12 cellular contexts compared by ENCODE assay signal in the genomic region with DNA sequence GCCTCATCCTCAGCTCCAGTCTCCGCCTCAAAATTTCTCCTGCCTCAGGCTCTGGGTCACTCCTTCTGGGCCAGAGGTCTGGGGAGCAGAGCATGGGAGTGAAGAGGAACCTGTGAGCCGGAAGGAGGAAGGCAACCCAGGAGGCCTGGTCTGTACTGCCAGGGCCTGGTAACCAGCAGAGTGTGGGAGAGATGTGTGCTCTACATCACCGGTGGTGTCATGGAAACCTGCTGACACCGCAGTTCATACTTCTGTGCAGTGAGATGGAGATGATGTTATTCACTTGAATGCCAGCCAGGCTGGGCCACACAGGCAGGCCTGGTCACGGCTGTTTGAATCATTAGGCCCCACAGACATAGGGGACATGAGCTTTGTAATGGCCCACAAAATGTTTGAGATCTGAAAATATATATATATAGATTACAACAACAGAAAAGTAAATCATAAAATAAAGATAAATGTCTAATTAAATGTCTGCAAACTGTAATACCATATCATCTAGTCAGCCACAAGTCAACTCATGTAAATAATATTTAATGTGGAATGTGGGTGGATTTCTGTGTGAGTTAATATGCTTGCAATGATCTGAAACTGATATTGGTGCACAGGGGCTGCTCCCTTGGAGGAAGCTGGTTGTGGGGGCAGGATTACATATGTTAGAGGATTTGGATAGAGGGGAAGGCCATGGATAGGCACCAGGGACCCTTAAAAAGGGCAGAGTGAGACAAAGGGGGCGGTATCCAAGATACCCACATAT.
DNase-seq lines count a peak whose midpoint lies in the region; ATAC-seq and TF ChIP-seq lines count a peak whose summit lies in the region.
"Had no signal": no experiment of that assay in that cellular context is flagged by ENCODE, and none has a peak within 500 bp of the region (broad histone marks: within the 10 kb centered on the region; RNA-seq: fewer than 3 reads in every experiment).

No MANE protein-coding gene starts in this region.

- H3K27ac ChIP-seq in mammary epithelial cell (ENCODE audit: insufficient read depth, low read depth, low read length) (peak overlapping the region; percentile 75), substantia nigra (ENCODE audit: low read depth, low read length, poor library complexity, severe bottlenecking) (no peak overlapping the region)
- H3K27ac ChIP-seq: neutrophil, suprapubic skin had no signal

- H3K4me3 ChIP-seq in MG63: no peak overlapping the region
- H3K4me3 ChIP-seq in mammary epithelial cell (replicated peaks in 1 of 3; ENCODE audit: insufficient read depth in 1 of 3, low read depth in 2 of 3, low read length in 3 of 3): no peak overlapping the region
- H3K4me3 ChIP-seq: suprapubic skin had no signal

- no peak for ATAC-seq in GM19452 (IDR thresholded peaks at IDR 0.05; ENCODE audit: unreplicated experiment)

- no peak overlapping the region for H3K9ac ChIP-seq in mammary epithelial cell (ENCODE audit: insufficient read depth, low read length)

- DNase-seq in AG08396 (ENCODE audit: low spot score) (peak; percentile 73), MG63 (peak; percentile 94), mammary epithelial cell (peak; percentile 87), myocyte (ENCODE audit: low read depth) (peak; percentile 87), HUDEP-2 (lab: John Stamatoyannopoulos, UW; ENCODE audit: unreplicated experiment in 76 of 76) (no peak), substantia nigra (lab: John Stamatoyannopoulos, UW) (no peak), NCI-H2029 (lab: John Stamatoyannopoulos, UW) (no peak)
- DNase-seq: activated CD4-positive, alpha-beta T cell treated with anti-CD3 and anti-CD28 coated beads for 1 hour had no signal

- peaks cover 46% of the 10 kb centered on the region for H3K4me1 ChIP-seq in mammary epithelial cell (ENCODE audit: insufficient read depth, low read length)

- H3K79me2 ChIP-seq in mammary epithelial cell (ENCODE audit: insufficient read depth, low read length): no peaks in the 10 kb centered on the region

- BruUV-seq in mammary epithelial cell (replicated peaks; lab: Mats Ljungman, UMichigan): no TSS peak

- H3K9me3 ChIP-seq in MG63 (peaks cover 4% of the 10 kb centered on the region), mammary epithelial cell (replicated peaks; ENCODE audit: insufficient read depth, low read length) (peaks cover 3% of the 10 kb centered on the region)
- H3K9me3 ChIP-seq: neutrophil, suprapubic skin had no signal

- intact Hi-C loops in mammary epithelial cell (cut with micrococcal nuclease): loop anchor here (1.0 kb wide), 1 partner anchor 105 kb away; no protein-coding TSS in a partner anchor

- H3K36me3 ChIP-seq in MG63 (no peaks in the 10 kb centered on the region), mammary epithelial cell (ENCODE audit: insufficient read depth, low read length) (no peaks in the 10 kb centered on the region)
- H3K36me3 ChIP-seq: neutrophil, suprapubic skin had no signal

- 52% methylated on average over 6 of the region's 6 CpGs for WGBS in mammary epithelial cell (ENCODE audit: low coverage, missing lambda C conversion rate)

- dilution Hi-C loops in mammary epithelial cell (cut with HindIII; ENCODE audit: low sequenced_read_pairs): no loop called here

- H3K4me2 ChIP-seq in mammary epithelial cell (ENCODE audit: insufficient read depth, low read depth, low read length): peak overlapping the region; percentile 36

- CTCF ChIA-PET in mammary epithelial cell (lab: Charles Lee; ENCODE audit: low non-redundant PET): no interaction called here

- in situ Hi-C loops in mammary epithelial cell (cut with MboI; ENCODE audit: low sequenced_read_pairs in 2 of 2): no loop called here

- peak in 1 of 2 donors; percentile 3 for TF ChIP-seq CTCF in mammary epithelial cell (conservative IDR thresholded peaks at IDR 0.05 in 1 of 2, IDR thresholded peaks at IDR 0.05 in 1 of 2; ENCODE audit: extremely low read depth in 1 of 2, insufficient read depth in 1 of 2, low read depth in 1 of 2, low read length in 2 of 2)

- peak overlapping the region; percentile 72 for H2AFZ ChIP-seq in mammary epithelial cell (ENCODE audit: low read depth, low read length)

- no peaks in the 10 kb centered on the region for H4K20me1 ChIP-seq in mammary epithelial cell (ENCODE audit: insufficient read depth, low read length)

- H3K27me3 ChIP-seq in MG63: no peaks in the 10 kb centered on the region
- no peaks in the 10 kb centered on the region for H3K27me3 ChIP-seq in mammary epithelial cell (ENCODE audit: insufficient read depth, low read length)
- H3K27me3 ChIP-seq: dorsolateral prefrontal cortex, neutrophil, suprapubic skin had no signal

Comparison
In these comparisons a context has a peak if more than half of its experiments do, and no peak if none do; other contexts are left out.
1. DNase-seq: peak in AG08396 (single experiment), MG63 (single experiment), mammary epithelial cell (single experiment) and myocyte (single experiment); none in HUDEP-2 (0 of 76), substantia nigra (0 of 49) and NCI-H2029 (single experiment).